1 cellular context compared by ENCODE assay signal in genomic region chr18:9101730-9102390, GRCh38.
TF ChIP-seq lines count a peak whose summit lies in the region.

No MANE protein-coding gene starts in this region.

TF ChIP-seq in K562, 482 proteins besides CTCF, POLR2A, EP300 and RAD21 (continued from another document and continues in another):
- TF ChIP-seq CTCFL (IDR thresholded peaks at IDR 0.05; ENCODE audit: borderline replicate concordance, insufficient read depth, low read depth, low read length, poor library complexity, severe bottlenecking) (no peak), HDAC8 (tag; IDR thresholded peaks at IDR 0.05) (no peak), PTTG1 (tag; IDR thresholded peaks at IDR 0.05; ENCODE audit: low read depth) (no peak), SPI1 (IDR thresholded peaks at IDR 0.05; ENCODE audit: borderline replicate concordance, low read depth, low read length) (peak; percentile 87), ZNF347 (CRISPR knock-in tag; IDR thresholded peaks at IDR 0.05; ENCODE audit: low read depth) (peak; percentile 39; the same call in 1 of the 2 replicates), NR1H2 (CRISPR knock-in tag; IDR thresholded peaks at IDR 0.05) (no peak), CC2D1A (IDR thresholded peaks at IDR 0.05) (no peak), ZNF274 (IDR thresholded peaks at IDR 0.05; ENCODE audit: borderline replicate concordance, low read depth, low read length) (no peak), NONO (IDR thresholded peaks at IDR 0.05; ENCODE audit: low read depth in 2 of 2, low read length in 1 of 2) (no peak), USF2 (CRISPR knock-in tag; IDR thresholded peaks at IDR 0.05) (no peak), DPF2 (IDR thresholded peaks at IDR 0.05) (peak; percentile 46; the same call in 1 of the 2 replicates), TSC22D4 (tag; IDR thresholded peaks at IDR 0.05) (no peak), CHD7 (IDR thresholded peaks at IDR 0.05; ENCODE audit: low read depth, low read length) (no peak), USF1 (CRISPR knock-in tag; IDR thresholded peaks at IDR 0.05) (no peak), CREM (IDR thresholded peaks at IDR 0.05; ENCODE audit: low read depth) (peak; percentile 95), RBFOX2 (IDR thresholded peaks at IDR 0.05; ENCODE audit: low read depth, low read length) (no peak), HINFP (tag; conservative IDR thresholded peaks at IDR 0.05; ENCODE audit: low read depth) (no peak), GTF2E2 (tag; IDR thresholded peaks at IDR 0.05) (peak; percentile 12; the same call in 1 of the 2 replicates), TBL1XR1 (IDR thresholded peaks at IDR 0.05; ENCODE audit: low read length in 2 of 2) (no peak), BRF2 (IDR thresholded peaks at IDR 0.05; ENCODE audit: borderline replicate concordance, insufficient read depth, insufficient read length) (no peak), ADNP (tag; IDR thresholded peaks at IDR 0.05) (no peak), ZNF395 (CRISPR knock-in tag; IDR thresholded peaks at IDR 0.05) (no peak), ETV6 (IDR thresholded peaks at IDR 0.05; ENCODE audit: borderline replicate concordance in 1 of 2, low read depth in 2 of 2, low read length in 1 of 2) (no peak), ETV6 (CRISPR knock-in tag; IDR thresholded peaks at IDR 0.05; ENCODE audit: borderline replicate concordance) (no peak), ETS2 (tag; IDR thresholded peaks at IDR 0.05; ENCODE audit: borderline replicate concordance, poor library complexity, severe bottlenecking) (no peak), EGR1 (conservative IDR thresholded peaks at IDR 0.05) (no peak), ZNF507 (tag; conservative IDR thresholded peaks at IDR 0.05) (no peak), CREB3 (tag; conservative IDR thresholded peaks at IDR 0.05; ENCODE audit: low read depth) (no peak), ZNF280B (CRISPR knock-in tag; IDR thresholded peaks at IDR 0.05) (no peak), DLX4 (CRISPR knock-in tag; IDR thresholded peaks at IDR 0.05) (no peak), FOXP4 (CRISPR knock-in tag; IDR thresholded peaks at IDR 0.05; ENCODE audit: borderline replicate concordance) (no peak)
